In genomic region chr14:70186826-70187483, GRCh38 we compare ENCODE assay signal across 8 cellular contexts. TPM values are rescaled to one million over a fixed set of nuclear protein-coding genes. Genes with fewer than 3 reads are reported as not detected.
DNase-seq lines count a peak whose midpoint lies in the region; ATAC-seq and TF ChIP-seq lines count a peak whose summit lies in the region.

No MANE protein-coding gene starts in this region.

- H3K4me1 ChIP-seq in HEK293 (ENCODE audit: control insufficient read depth, insufficient read depth, low read length), result no peaks in the 10 kb centered on the region
- H3K4me1 ChIP-seq in transverse colon, result peaks cover 0 to 23% (median 12%) of the 10 kb centered on the region in 4 donors
- peaks cover 5% of the 10 kb centered on the region for H3K4me1 ChIP-seq in ovary (ENCODE audit: insufficient read depth)

- no peaks in the 10 kb centered on the region for H3K36me3 ChIP-seq in HEK293 (ENCODE audit: control insufficient read depth in 2 of 2, insufficient read depth in 1 of 2, low read length in 2 of 2)
- H3K36me3 ChIP-seq in kidney epithelial cell (ENCODE audit: control insufficient read depth, insufficient read depth, low read length), result no peaks in the 10 kb centered on the region
- no peaks in the 10 kb centered on the region for H3K36me3 ChIP-seq in transverse colon
- H3K36me3 ChIP-seq in ovary, result no peaks in the 10 kb centered on the region

- TF ChIP-seq POLR2A in transverse colon (IDR thresholded peaks at IDR 0.05) (no peak), ovary (IDR thresholded peaks at IDR 0.05) (no peak)

- peaks cover 11% of the 10 kb centered on the region for H3K4me1 Mint-ChIP-seq in CD4-positive, alpha-beta T cell (ENCODE audit: low read depth)

- no peaks in the 10 kb centered on the region for H3K36me3 Mint-ChIP-seq in CD4-positive, alpha-beta T cell (ENCODE audit: low read depth)

- 12 to 20% methylated on average over 10 to 29 of the region's 29 CpGs for WGBS in transverse colon (ENCODE audit: low coverage in 1 of 2), 2 donors
- WGBS in ovary, 3 donors, result 4 to 5% (median 4%) methylated on average over 29 of the region's 29 CpGs

- H3K27me3 ChIP-seq in CD4-positive, alpha-beta T cell (ENCODE audit: control insufficient read depth, insufficient read depth, low read length), result peaks cover 64% of the 10 kb centered on the region
- H3K27me3 ChIP-seq in kidney epithelial cell (ENCODE audit: control insufficient read depth, insufficient read depth, low read length) (peaks cover 15% of the 10 kb centered on the region), transverse colon (peaks cover 65% of the 10 kb centered on the region), ovary (no peaks in the 10 kb centered on the region)

- H3K27ac ChIP-seq in CD4-positive, alpha-beta T cell (ENCODE audit: low read depth, low read length), result no peak overlapping the region
- H3K27ac ChIP-seq in HEK293 (ENCODE audit: extremely low read depth, low read depth, low read length) (no peak overlapping the region), angular gyrus (ENCODE audit: low read depth, low read length) (peak overlapping the region; percentile 44), transverse colon (no peak overlapping the region), ovary (no peak overlapping the region)

- no peaks in the 10 kb centered on the region for H3K9me3 ChIP-seq in CD4-positive, alpha-beta T cell (ENCODE audit: control insufficient read depth, low read length)
- H3K9me3 ChIP-seq in HEK293 (ENCODE audit: control insufficient read depth, insufficient read depth, low read depth, low read length) (no peaks in the 10 kb centered on the region), transverse colon (no peaks in the 10 kb centered on the region), ovary (no peaks in the 10 kb centered on the region)

- in situ Hi-C loops in transverse colon (cut with MboI; ENCODE audit: low pct_ligation_motif_present in 1 of 4, low pct_unique_long_range_greater_than_20kb in 1 of 4, low sequenced_read_pairs in 3 of 4), result no loop called here

- intact Hi-C loops in CD4-positive, alpha-beta T cell (cut with DNase I, micrococcal nuclease), result no loop called here
- intact Hi-C loops in transverse colon (cut with DNase I; ENCODE audit: low total_unique reads), result no loop called here
- intact Hi-C loops in ovary (cut with DNase I), result no loop called here

- no peak for DNase-seq in CD4-positive, alpha-beta T cell
- DNase-seq in kidney epithelial cell (ENCODE audit: low read depth), result no peak
- DNase-seq in transverse colon, result peak; percentile 10
- no peak for DNase-seq in ovary
- no peak for DNase-seq in H4 (ENCODE audit: low spot score)

- POLR2A ChIA-PET in CD4-positive, alpha-beta T cell (lab: Charles Lee), result no interaction called here
- POLR2A ChIA-PET in HEK293 (lab: Yijun Ruan, JAX), result no interaction called here

- CTCF ChIA-PET in CD4-positive, alpha-beta T cell (lab: Charles Lee), result no interaction called here
- CTCF ChIA-PET in HEK293 (lab: Yijun Ruan, JAX), result no interaction called here

- H3K4me3 ChIP-seq in HEK293 (ENCODE audit: low read depth, low read length), result no peak overlapping the region
- H3K4me3 ChIP-seq in kidney epithelial cell (ENCODE audit: low read depth, low read length), result peak overlapping the region; percentile 48
- peak overlapping the region in 2 of 4 donors; percentile 6 to 51 for H3K4me3 ChIP-seq in transverse colon
- no peak overlapping the region for H3K4me3 ChIP-seq in ovary

- TF ChIP-seq EP300 in transverse colon (IDR thresholded peaks at IDR 0.05; ENCODE audit: low read depth), result no peak
- TF ChIP-seq EP300 in ovary (IDR thresholded peaks at IDR 0.05), result no peak

- no peak for ATAC-seq in CD4-positive, alpha-beta T cell (ENCODE audit: poor library complexity)
- no peak for ATAC-seq in HG03280 (IDR thresholded peaks at IDR 0.05; ENCODE audit: unreplicated experiment)

- no peak for TF ChIP-seq CTCF in CD4-positive, alpha-beta T cell (IDR thresholded peaks at IDR 0.05)
- TF ChIP-seq CTCF in HEK293 (tag by site-specific recombination; IDR thresholded peaks at IDR 0.05) (no peak), kidney epithelial cell (IDR thresholded peaks at IDR 0.05; ENCODE audit: insufficient read depth, low read length, poor library complexity, severe bottlenecking) (no peak), transverse colon (IDR thresholded peaks at IDR 0.05) (no peak), ovary (IDR thresholded peaks at IDR 0.05) (no peak)

- H3K27me3 Mint-ChIP-seq in CD4-positive, alpha-beta T cell, result peaks cover 63% of the 10 kb centered on the region

- no peak overlapping the region for H3K27ac Mint-ChIP-seq in CD4-positive, alpha-beta T cell

- H3K4me3 Mint-ChIP-seq in CD4-positive, alpha-beta T cell, result peak overlapping the region; percentile 69

- no peaks in the 10 kb centered on the region for H3K9me3 Mint-ChIP-seq in CD4-positive, alpha-beta T cell

TF ChIP-seq in HEK293, 187 proteins besides CTCF, POLR2A, EP300 and RAD21:
- TF ChIP-seq, protein P1, sequence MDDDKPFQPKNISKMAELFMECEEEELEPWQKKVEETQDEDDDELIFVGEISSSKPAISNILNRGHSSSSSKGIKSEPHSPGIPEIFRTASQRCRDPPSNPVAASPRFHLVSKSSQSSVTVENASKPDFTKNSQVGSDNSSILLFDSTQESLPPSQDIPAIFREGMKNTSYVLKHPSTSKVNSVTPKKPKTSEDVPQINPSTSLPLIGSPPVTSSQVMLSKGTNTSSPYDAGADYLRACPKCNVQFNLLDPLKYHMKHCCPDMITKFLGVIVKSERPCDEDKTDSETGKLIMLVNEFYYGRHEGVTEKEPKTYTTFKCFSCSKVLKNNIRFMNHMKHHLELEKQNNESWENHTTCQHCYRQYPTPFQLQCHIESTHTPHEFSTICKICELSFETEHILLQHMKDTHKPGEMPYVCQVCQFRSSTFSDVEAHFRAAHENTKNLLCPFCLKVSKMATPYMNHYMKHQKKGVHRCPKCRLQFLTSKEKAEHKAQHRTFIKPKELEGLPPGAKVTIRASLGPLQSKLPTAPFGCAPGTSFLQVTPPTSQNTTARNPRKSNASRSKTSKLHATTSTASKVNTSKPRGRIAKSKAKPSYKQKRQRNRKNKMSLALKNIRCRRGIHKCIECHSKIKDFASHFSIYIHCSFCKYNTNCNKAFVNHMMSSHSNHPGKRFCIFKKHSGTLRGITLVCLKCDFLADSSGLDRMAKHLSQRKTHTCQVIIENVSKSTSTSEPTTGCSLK (tag by site-specific recombination; IDR thresholded peaks at IDR 0.05), result no peak
- TF ChIP-seq ZNF596 (tag by site-specific recombination; IDR thresholded peaks at IDR 0.05), result peak; percentile 42; the same call in 1 of the 2 replicates

RNA-seq across cellular contexts. Expression of gene SLC8A3, which starts 1.8 kb away (rescaled TPM):
- not detected for total RNA-seq in CD4-positive, alpha-beta T cell
- total RNA-seq in kidney epithelial cell (0.08 TPM in 1 of 2 replicates, not detected in the other), transverse colon (1 to 10 TPM in 1 of 4 donors, under 1 TPM in 2, not detected in 1; 0.27 to 1.9 (median 0.32) TPM), ovary (under 1 TPM in 4 of 7 donors, not detected in 3; 0.08 to 0.15 (median 0.10) TPM)
- under 1 TPM; 0.04 to 0.53 TPM for polyA plus RNA-seq in ovary
- not detected in 2 replicates for total RNA-seq in H4 (2014; rRNA removed; shearing (Covaris generic))
